ENCODE assay signal across 1 cellular context in the genomic region with DNA sequence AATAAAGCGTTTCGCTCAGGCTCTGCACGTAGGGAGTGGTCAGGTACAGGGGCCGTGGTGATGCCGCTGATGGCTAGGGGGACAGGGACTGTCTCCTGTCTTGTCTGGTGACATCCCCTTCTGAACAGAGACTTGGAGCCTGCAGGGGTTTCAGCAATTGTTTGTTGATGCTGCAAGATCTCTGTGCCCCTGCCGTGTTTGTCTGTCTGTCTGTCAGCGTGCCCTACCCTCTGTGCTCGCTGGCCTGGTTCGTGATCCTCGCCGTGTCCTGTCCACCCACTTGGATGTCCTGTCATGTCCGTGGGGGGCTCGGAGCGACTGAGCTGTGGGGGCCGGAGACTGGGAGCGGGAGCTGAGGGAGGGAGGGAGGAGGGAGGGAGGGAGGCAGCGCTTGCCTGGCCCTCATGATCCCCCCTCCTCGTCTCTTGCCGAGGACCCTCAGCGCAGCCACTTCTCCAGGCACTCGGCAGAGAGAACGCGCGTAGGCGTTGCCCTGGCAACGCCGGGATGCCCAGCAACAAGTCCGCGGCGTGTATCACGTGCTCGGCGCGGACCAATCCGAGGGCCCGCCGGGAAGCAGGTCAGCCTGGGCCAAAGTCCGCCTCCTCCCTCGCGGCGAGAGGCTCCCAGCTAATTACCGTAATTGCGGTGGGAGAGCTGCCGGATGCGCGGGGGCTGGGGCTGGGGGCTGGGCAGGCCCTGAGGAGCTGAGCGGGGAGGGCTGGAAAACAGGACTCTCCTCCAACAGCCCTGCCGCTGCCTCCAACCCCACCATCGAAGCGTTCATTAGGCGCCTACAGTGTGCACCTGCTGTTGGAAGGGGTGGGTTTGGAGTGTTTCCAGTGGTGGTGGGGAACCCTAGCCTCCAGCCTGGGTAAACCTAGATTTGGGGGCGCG.
TF ChIP-seq lines count a peak whose summit lies in the region.

No MANE protein-coding gene starts in this region.

TF ChIP-seq in GM12878, 131 proteins besides CTCF, POLR2A, EP300 and RAD21 (continued from another document):
- TF ChIP-seq, protein P1, sequence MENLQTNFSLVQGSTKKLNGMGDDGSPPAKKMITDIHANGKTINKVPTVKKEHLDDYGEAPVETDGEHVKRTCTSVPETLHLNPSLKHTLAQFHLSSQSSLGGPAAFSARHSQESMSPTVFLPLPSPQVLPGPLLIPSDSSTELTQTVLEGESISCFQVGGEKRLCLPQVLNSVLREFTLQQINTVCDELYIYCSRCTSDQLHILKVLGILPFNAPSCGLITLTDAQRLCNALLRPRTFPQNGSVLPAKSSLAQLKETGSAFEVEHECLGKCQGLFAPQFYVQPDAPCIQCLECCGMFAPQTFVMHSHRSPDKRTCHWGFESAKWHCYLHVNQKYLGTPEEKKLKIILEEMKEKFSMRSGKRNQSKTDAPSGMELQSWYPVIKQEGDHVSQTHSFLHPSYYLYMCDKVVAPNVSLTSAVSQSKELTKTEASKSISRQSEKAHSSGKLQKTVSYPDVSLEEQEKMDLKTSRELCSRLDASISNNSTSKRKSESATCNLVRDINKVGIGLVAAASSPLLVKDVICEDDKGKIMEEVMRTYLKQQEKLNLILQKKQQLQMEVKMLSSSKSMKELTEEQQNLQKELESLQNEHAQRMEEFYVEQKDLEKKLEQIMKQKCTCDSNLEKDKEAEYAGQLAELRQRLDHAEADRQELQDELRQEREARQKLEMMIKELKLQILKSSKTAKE (IDR thresholded peaks at IDR 0.05; ENCODE audit: low read depth, poor library complexity, severe bottlenecking), result no peak
- TF ChIP-seq, protein P2, sequence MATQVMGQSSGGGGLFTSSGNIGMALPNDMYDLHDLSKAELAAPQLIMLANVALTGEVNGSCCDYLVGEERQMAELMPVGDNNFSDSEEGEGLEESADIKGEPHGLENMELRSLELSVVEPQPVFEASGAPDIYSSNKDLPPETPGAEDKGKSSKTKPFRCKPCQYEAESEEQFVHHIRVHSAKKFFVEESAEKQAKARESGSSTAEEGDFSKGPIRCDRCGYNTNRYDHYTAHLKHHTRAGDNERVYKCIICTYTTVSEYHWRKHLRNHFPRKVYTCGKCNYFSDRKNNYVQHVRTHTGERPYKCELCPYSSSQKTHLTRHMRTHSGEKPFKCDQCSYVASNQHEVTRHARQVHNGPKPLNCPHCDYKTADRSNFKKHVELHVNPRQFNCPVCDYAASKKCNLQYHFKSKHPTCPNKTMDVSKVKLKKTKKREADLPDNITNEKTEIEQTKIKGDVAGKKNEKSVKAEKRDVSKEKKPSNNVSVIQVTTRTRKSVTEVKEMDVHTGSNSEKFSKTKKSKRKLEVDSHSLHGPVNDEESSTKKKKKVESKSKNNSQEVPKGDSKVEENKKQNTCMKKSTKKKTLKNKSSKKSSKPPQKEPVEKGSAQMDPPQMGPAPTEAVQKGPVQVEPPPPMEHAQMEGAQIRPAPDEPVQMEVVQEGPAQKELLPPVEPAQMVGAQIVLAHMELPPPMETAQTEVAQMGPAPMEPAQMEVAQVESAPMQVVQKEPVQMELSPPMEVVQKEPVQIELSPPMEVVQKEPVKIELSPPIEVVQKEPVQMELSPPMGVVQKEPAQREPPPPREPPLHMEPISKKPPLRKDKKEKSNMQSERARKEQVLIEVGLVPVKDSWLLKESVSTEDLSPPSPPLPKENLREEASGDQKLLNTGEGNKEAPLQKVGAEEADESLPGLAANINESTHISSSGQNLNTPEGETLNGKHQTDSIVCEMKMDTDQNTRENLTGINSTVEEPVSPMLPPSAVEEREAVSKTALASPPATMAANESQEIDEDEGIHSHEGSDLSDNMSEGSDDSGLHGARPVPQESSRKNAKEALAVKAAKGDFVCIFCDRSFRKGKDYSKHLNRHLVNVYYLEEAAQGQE (IDR thresholded peaks at IDR 0.05; ENCODE audit: low read depth, low read length), result no peak
- TF ChIP-seq, protein P3, sequence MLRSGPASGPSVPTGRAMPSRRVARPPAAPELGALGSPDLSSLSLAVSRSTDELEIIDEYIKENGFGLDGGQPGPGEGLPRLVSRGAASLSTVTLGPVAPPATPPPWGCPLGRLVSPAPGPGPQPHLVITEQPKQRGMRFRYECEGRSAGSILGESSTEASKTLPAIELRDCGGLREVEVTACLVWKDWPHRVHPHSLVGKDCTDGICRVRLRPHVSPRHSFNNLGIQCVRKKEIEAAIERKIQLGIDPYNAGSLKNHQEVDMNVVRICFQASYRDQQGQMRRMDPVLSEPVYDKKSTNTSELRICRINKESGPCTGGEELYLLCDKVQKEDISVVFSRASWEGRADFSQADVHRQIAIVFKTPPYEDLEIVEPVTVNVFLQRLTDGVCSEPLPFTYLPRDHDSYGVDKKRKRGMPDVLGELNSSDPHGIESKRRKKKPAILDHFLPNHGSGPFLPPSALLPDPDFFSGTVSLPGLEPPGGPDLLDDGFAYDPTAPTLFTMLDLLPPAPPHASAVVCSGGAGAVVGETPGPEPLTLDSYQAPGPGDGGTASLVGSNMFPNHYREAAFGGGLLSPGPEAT (IDR thresholded peaks at IDR 0.05; ENCODE audit: low read depth), result 0 out of 2 replicates have a peak, but pooled peaks have one; percentile 42
- TF ChIP-seq ZNF274 (IDR thresholded peaks at IDR 0.05; ENCODE audit: insufficient read depth, insufficient read length), result no peak
- TF ChIP-seq ZNF384 (IDR thresholded peaks at IDR 0.05; ENCODE audit: borderline replicate concordance, low read depth, low read length), result no peak
- no peak for TF ChIP-seq ESRRA (IDR thresholded peaks at IDR 0.05; ENCODE audit: low read length)
- TF ChIP-seq PAX8 (IDR thresholded peaks at IDR 0.05), result no peak
- TF ChIP-seq LARP7 (IDR thresholded peaks at IDR 0.05), result peak; percentile 39; the same call in 1 of the 2 replicates
- no peak for TF ChIP-seq IRF4 (IDR thresholded peaks at IDR 0.05; ENCODE audit: low read depth, low read length)
- TF ChIP-seq RFX5 (IDR thresholded peaks at IDR 0.05; ENCODE audit: low read depth, low read length), result peak; percentile 94
- TF ChIP-seq TBL1XR1 (IDR thresholded peaks at IDR 0.05; ENCODE audit: low read depth, low read length), result no peak
- TF ChIP-seq BACH1 (IDR thresholded peaks at IDR 0.05; ENCODE audit: borderline replicate concordance), result peak; percentile 64; the same call in 1 of the 2 replicates
- no peak for TF ChIP-seq MTA3 (IDR thresholded peaks at IDR 0.05; ENCODE audit: borderline replicate concordance, low read length)
- 0 out of 2 replicates have a peak, but pooled peaks have one; percentile 10 for TF ChIP-seq TCF12 (IDR thresholded peaks at IDR 0.05; ENCODE audit: low read depth, low read length)
- peak; percentile 87 for TF ChIP-seq DPF2 (IDR thresholded peaks at IDR 0.05)
- no peak for TF ChIP-seq SMC3 (IDR thresholded peaks at IDR 0.05; ENCODE audit: borderline replicate concordance, low read length)
- TF ChIP-seq EED (IDR thresholded peaks at IDR 0.05; ENCODE audit: low read depth), result no peak; the same call in 1 of the 2 replicates
- no peak for TF ChIP-seq CEBPB (IDR thresholded peaks at IDR 0.05; ENCODE audit: borderline replicate concordance in 1 of 2, low read depth in 2 of 2, low read length in 2 of 2)
- peak; percentile 46 for TF ChIP-seq RELA (IDR thresholded peaks at IDR 0.05; ENCODE audit: borderline replicate concordance, partially characterized antibody)
- TF ChIP-seq NRF1 (conservative IDR thresholded peaks at IDR 0.05; ENCODE audit: low read depth, low read length), result no peak
- TF ChIP-seq GABPA (IDR thresholded peaks at IDR 0.05; ENCODE audit: low read depth), result no peak
- no peak for TF ChIP-seq STAT3 (IDR thresholded peaks at IDR 0.05; ENCODE audit: low read depth, low read length)
- TF ChIP-seq, protein P4, sequence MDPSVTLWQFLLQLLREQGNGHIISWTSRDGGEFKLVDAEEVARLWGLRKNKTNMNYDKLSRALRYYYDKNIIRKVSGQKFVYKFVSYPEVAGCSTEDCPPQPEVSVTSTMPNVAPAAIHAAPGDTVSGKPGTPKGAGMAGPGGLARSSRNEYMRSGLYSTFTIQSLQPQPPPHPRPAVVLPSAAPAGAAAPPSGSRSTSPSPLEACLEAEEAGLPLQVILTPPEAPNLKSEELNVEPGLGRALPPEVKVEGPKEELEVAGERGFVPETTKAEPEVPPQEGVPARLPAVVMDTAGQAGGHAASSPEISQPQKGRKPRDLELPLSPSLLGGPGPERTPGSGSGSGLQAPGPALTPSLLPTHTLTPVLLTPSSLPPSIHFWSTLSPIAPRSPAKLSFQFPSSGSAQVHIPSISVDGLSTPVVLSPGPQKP (IDR thresholded peaks at IDR 0.05; ENCODE audit: low read depth, low read length), result no peak
- TF ChIP-seq MYC (IDR thresholded peaks at IDR 0.05; ENCODE audit: insufficient read depth, insufficient read length, insufficient replicate concordance, low read length, severe bottlenecking), result no peak
- peak; percentile 52; the same call in 1 of the 2 replicates for TF ChIP-seq RB1 (IDR thresholded peaks at IDR 0.05; ENCODE audit: borderline replicate concordance)
- peak; percentile 64 for TF ChIP-seq MEF2B (IDR thresholded peaks at IDR 0.05; ENCODE audit: partially characterized antibody, poor library complexity, severe bottlenecking)
